Comparison of ENCODE assay signal across 11 cellular contexts in genomic region chr2:104844813-104845551, GRCh38. TPM values are rescaled to one million over a fixed set of nuclear protein-coding genes. Genes with fewer than 3 reads are reported as not detected.
A peak's percentile ranks its signal among the peaks of the same experiment; 100 is the strongest.
DNase-seq lines count a peak whose midpoint lies in the region; ATAC-seq lines count a peak whose summit lies in the region.
"Had no signal": no experiment of that assay in that cellular context is flagged by ENCODE, and none has a peak within 500 bp of the region (broad histone marks: within the 10 kb centered on the region; RNA-seq: fewer than 3 reads in every experiment).

No MANE protein-coding gene starts in this region.

- H3K79me2 ChIP-seq in GM23248 (ENCODE audit: insufficient read depth), result no peaks in the 10 kb centered on the region

- in situ Hi-C loops in HAP-1 (cut with MboI; ENCODE audit: low sequenced_read_pairs), result no loop called here
- in situ Hi-C loops in GM23248 (cut with MboI), result no loop called here

- H2AFZ ChIP-seq in GM23248, result no peak overlapping the region

- peaks cover 67 to 85% (median 75%) of the 10 kb centered on the region in 5 donors for H3K27me3 Mint-ChIP-seq in naive thymus-derived CD4-positive, alpha-beta T cell

- no peaks in the 10 kb centered on the region for H3K9me2 ChIP-seq in GM23248 (ENCODE audit: insufficient read depth)

- H3K9me3 Mint-ChIP-seq in naive thymus-derived CD4-positive, alpha-beta T cell, result peaks cover 0 to 4% (median 0%) of the 10 kb centered on the region in 11 donors

- H3K4me1 Mint-ChIP-seq in naive thymus-derived CD4-positive, alpha-beta T cell, result peaks cover 6 to 31% (median 14%) of the 10 kb centered on the region in 7 donors

- peak overlapping the region in 9 of 10 donors; percentile 22 to 66 (median 53) for H3K4me3 Mint-ChIP-seq in naive thymus-derived CD4-positive, alpha-beta T cell

- H3K9ac ChIP-seq in BLaER1 (no peak overlapping the region), GM23248 (no peak overlapping the region)

- H3F3A ChIP-seq in GM23248 (ENCODE audit: insufficient read depth), result no peaks in the 10 kb centered on the region

- H3K4me1 ChIP-seq in BLaER1 (no peaks in the 10 kb centered on the region), HAP-1 (peaks cover 34% of the 10 kb centered on the region), GM23248 (ENCODE audit: insufficient read depth) (no peaks in the 10 kb centered on the region)
- H3K4me1 ChIP-seq in naive thymus-derived CD4-positive, alpha-beta T cell (ENCODE audit: control insufficient read depth in 2 of 2, insufficient read depth in 2 of 2, low read length in 2 of 2), result no peaks in the 10 kb centered on the region

- CTCF ChIA-PET in naive thymus-derived CD4-positive, alpha-beta T cell (lab: Charles Lee), result no interaction called here

- H3K36me3 Mint-ChIP-seq in naive thymus-derived CD4-positive, alpha-beta T cell, result no peaks in the 10 kb centered on the region

- H3K36me3 ChIP-seq in BLaER1 (no peaks in the 10 kb centered on the region), HAP-1 (replicated peaks) (no peaks in the 10 kb centered on the region), GM23248 (ENCODE audit: low read depth) (no peaks in the 10 kb centered on the region)
- no peaks in the 10 kb centered on the region for H3K36me3 ChIP-seq in naive thymus-derived CD4-positive, alpha-beta T cell (ENCODE audit: control insufficient read depth in 2 of 3, insufficient read depth in 3 of 3, low read length in 3 of 3)
- H3K36me3 ChIP-seq: right lobe of liver, uterus had no signal

- no peak for ATAC-seq in naive thymus-derived CD4-positive, alpha-beta T cell
- no peak for ATAC-seq in HG02623 (IDR thresholded peaks at IDR 0.05; ENCODE audit: unreplicated experiment)

- H3K27me3 ChIP-seq in BLaER1 (peaks cover 89% of the 10 kb centered on the region), HAP-1 (ENCODE audit: low read depth) (no peaks in the 10 kb centered on the region), GM23248 (replicated peaks; ENCODE audit: insufficient read depth) (peaks cover 84% of the 10 kb centered on the region)
- H3K27me3 ChIP-seq in naive thymus-derived CD4-positive, alpha-beta T cell (ENCODE audit: control insufficient read depth in 2 of 2, insufficient read depth in 2 of 2, low read length in 2 of 2), result peaks cover 4 to 21% of the 10 kb centered on the region in 2 donors

- WGBS in GM23248 (ENCODE audit: low coverage in 1 of 2, low lambda C conversion rate in 2 of 2, missing lambda C conversion rate in 2 of 2), 2 experiments, result 14 to 15% methylated on average over 44 to 55 of the region's 55 CpGs

- intact Hi-C loops in naive thymus-derived CD4-positive, alpha-beta T cell (cut with micrococcal nuclease), result no loop called here

- H3K9me3 ChIP-seq in BLaER1, result peaks cover 34% of the 10 kb centered on the region
- no peaks in the 10 kb centered on the region for H3K9me3 ChIP-seq in HAP-1
- H3K9me3 ChIP-seq in naive thymus-derived CD4-positive, alpha-beta T cell (ENCODE audit: control insufficient read depth in 2 of 3, low read length in 3 of 3), result no peaks in the 10 kb centered on the region
- no peaks in the 10 kb centered on the region for H3K9me3 ChIP-seq in GM23248 (ENCODE audit: low read depth)
- H3K9me3 ChIP-seq: right lobe of liver, uterus had no signal

- 0 out of 2 replicates have a peak overlapping the region, but pooled peaks have one; percentile 33 for H3K4me3 ChIP-seq in BLaER1
- H3K4me3 ChIP-seq in HAP-1, result peak overlapping the region; percentile 58
- H3K4me3 ChIP-seq in naive thymus-derived CD4-positive, alpha-beta T cell (ENCODE audit: low read length), result no peak overlapping the region
- no peak overlapping the region for H3K4me3 ChIP-seq in GM23248
- H3K4me3 ChIP-seq: right lobe of liver, uterus had no signal

- H4K20me1 ChIP-seq in BLaER1 (peaks cover 55% of the 10 kb centered on the region), GM23248 (ENCODE audit: insufficient read depth) (no peaks in the 10 kb centered on the region)

- H3K4me2 ChIP-seq in BLaER1 (no peak overlapping the region), GM23248 (ENCODE audit: unreplicated experiment) (no peak overlapping the region)

- POLR2A ChIA-PET in naive thymus-derived CD4-positive, alpha-beta T cell (lab: Charles Lee), result no interaction called here

- DNase-seq in HAP-1 (ENCODE audit: low spot score in 2 of 2), result peak; percentile 74 to 88
- DNase-seq in cerebellar cortex (ENCODE audit: low spot score), result peak; percentile 34
- DNase-seq in naive thymus-derived CD4-positive, alpha-beta T cell, result no peak
- DNase-seq in NCI-H2081 treated with DMSO at 0.1 percent for 48 hours (lab: John Stamatoyannopoulos, UW), result no peak
- DNase-seq in GM23248, result no peak
- no peak for DNase-seq in SW480 (ENCODE audit: low spot score)
- DNase-seq: activated CD4-positive, CD25-positive, alpha-beta regulatory T cell treated with anti-CD3 and anti-CD28 coated beads, Interleukin-2, amount 50 U/mL, for 72 hours; right lobe of liver; uterus had no signal

- H3K27ac ChIP-seq in BLaER1 (no peak overlapping the region), GM23248 (no peak overlapping the region)
- no peak overlapping the region for H3K27ac ChIP-seq in naive thymus-derived CD4-positive, alpha-beta T cell (ENCODE audit: low read depth, low read length)
- H3K27ac ChIP-seq: right lobe of liver, uterus had no signal

- peak overlapping the region in 2 of 9 donors; percentile 51 to 70 for H3K27ac Mint-ChIP-seq in naive thymus-derived CD4-positive, alpha-beta T cell

RNA-seq across cellular contexts. Expression of gene POU3F3, which starts 8.9 kb away (rescaled TPM):
- total RNA-seq in naive thymus-derived CD4-positive, alpha-beta T cell, result not detected
- not detected for polyA plus RNA-seq in naive thymus-derived CD4-positive, alpha-beta T cell
- total RNA-seq in GM23248 (2014; rRNA removed; shearing (Covaris generic)), result not detected in 2 replicates
- not detected in 2 replicates for polyA plus RNA-seq in GM23248 (2016; fragmentation: Nextera tagmentation; extraction: Ambion mirVana)
- total RNA-seq: right lobe of liver had no signal

Comparison
In these comparisons a context has a peak if more than half of its experiments do, and no peak if none do; other contexts are left out.
1. H3K4me3 ChIP-seq: peak in BLaER1 (single experiment) and HAP-1 (single experiment); none in naive thymus-derived CD4-positive, alpha-beta T cell (single experiment) and GM23248 (single experiment).
2. DNase-seq: peak in HAP-1 (2 of 2) and cerebellar cortex (single experiment); none in naive thymus-derived CD4-positive, alpha-beta T cell (0 of 9), NCI-H2081 treated with DMSO at 0.1 percent for 48 hours (single experiment), GM23248 (single experiment) and SW480 (single experiment).